In genomic region chr13:100987993-100988392, GRCh38 we compare ENCODE assay signal across 12 cellular contexts.
DNase-seq lines count a peak whose midpoint lies in the region; ATAC-seq and TF ChIP-seq lines count a peak whose summit lies in the region.
"Had no signal": no experiment of that assay in that cellular context is flagged by ENCODE, and none has a peak within 500 bp of the region (broad histone marks: within the 10 kb centered on the region; RNA-seq: fewer than 3 reads in every experiment).

No MANE protein-coding gene starts in this region.

- no peak overlapping the region for H2AFZ ChIP-seq in GM23248
- no peak overlapping the region for H2AFZ ChIP-seq in OCI-LY3 (ENCODE audit: low read depth, low read length)

- H3K36me3 ChIP-seq in GM23248 (ENCODE audit: low read depth) = no peaks in the 10 kb centered on the region
- H3K36me3 ChIP-seq in OCI-LY3 (replicated peaks; ENCODE audit: low read depth, low read length) = no peaks in the 10 kb centered on the region

- peaks cover 2% of the 10 kb centered on the region for H3K36me3 Mint-ChIP-seq in osteocyte (ENCODE audit: unreplicated experiment)

- no peak overlapping the region for H3K27ac ChIP-seq in GM23248
- no peak overlapping the region for H3K27ac ChIP-seq in OCI-LY3 (ENCODE audit: low read length)

- H3K9me3 ChIP-seq in GM23248 (ENCODE audit: low read depth) (no peaks in the 10 kb centered on the region), OCI-LY3 (ENCODE audit: insufficient read depth, low read length) (0 out of 2 replicates have a peak, but pooled peaks cover 2% of the 10 kb centered on the region)

- peaks cover 4% of the 10 kb centered on the region; the same call in 1 of the 2 replicates for H3K27me3 ChIP-seq in GM23248 (replicated peaks; ENCODE audit: insufficient read depth)
- peaks cover 20% of the 10 kb centered on the region for H3K27me3 ChIP-seq in OCI-LY3 (ENCODE audit: low read depth, low read length)

- H3F3A ChIP-seq in GM23248 (ENCODE audit: insufficient read depth) = no peaks in the 10 kb centered on the region

- peaks cover 28% of the 10 kb centered on the region for H3K9me3 Mint-ChIP-seq in osteocyte (ENCODE audit: unreplicated experiment)

- H3K4me3 ChIP-seq in GM23248 (no peak overlapping the region), OCI-LY3 (ENCODE audit: low read length) (no peak overlapping the region), fibroblast of pulmonary artery (replicated peaks; ENCODE audit: low read depth, low read length) (no peak overlapping the region)

- no peaks in the 10 kb centered on the region for H3K4me1 ChIP-seq in GM23248 (ENCODE audit: insufficient read depth)
- H3K4me1 ChIP-seq in OCI-LY3 (ENCODE audit: low read length) = no peaks in the 10 kb centered on the region

- H3K27ac Mint-ChIP-seq in osteocyte (ENCODE audit: unreplicated experiment) = no peak overlapping the region

- H4K20me1 ChIP-seq in GM23248 (ENCODE audit: insufficient read depth) (no peaks in the 10 kb centered on the region), OCI-LY3 (ENCODE audit: insufficient read depth, low read length) (no peaks in the 10 kb centered on the region)

- H3K4me2 ChIP-seq in GM23248 (ENCODE audit: unreplicated experiment) = no peak overlapping the region
- H3K4me2 ChIP-seq in OCI-LY3 (ENCODE audit: low read length) = no peak overlapping the region

- H3K4me1 Mint-ChIP-seq in osteocyte (ENCODE audit: unreplicated experiment) = peaks cover 3% of the 10 kb centered on the region

- no peaks in the 10 kb centered on the region for H3K9me2 ChIP-seq in GM23248 (ENCODE audit: insufficient read depth)

- no peaks in the 10 kb centered on the region for H3K79me2 ChIP-seq in GM23248 (ENCODE audit: insufficient read depth)
- no peaks in the 10 kb centered on the region for H3K79me2 ChIP-seq in OCI-LY3 (ENCODE audit: low read length)

- H3K4me3 Mint-ChIP-seq in osteocyte (ENCODE audit: unreplicated experiment) = no peak overlapping the region

- H3K27me3 Mint-ChIP-seq in osteocyte (ENCODE audit: unreplicated experiment) = no peaks in the 10 kb centered on the region

- no peak overlapping the region for H3K9ac ChIP-seq in GM23248
- no peak overlapping the region for H3K9ac ChIP-seq in OCI-LY3 (ENCODE audit: low read length)

- peak; percentile 39 for TF ChIP-seq CTCF in OCI-LY3 (IDR thresholded peaks at IDR 0.05; ENCODE audit: low read depth, low read length)
- peak; percentile 15 for TF ChIP-seq CTCF in fibroblast of pulmonary artery (IDR thresholded peaks at IDR 0.05; ENCODE audit: low read length, missing control alignments)
- TF ChIP-seq CTCF in osteocyte (IDR thresholded peaks at IDR 0.05) = peak; percentile 50

- DNase-seq in GM23248 (peak; percentile 44), fibroblast of pulmonary artery (ENCODE audit: low read depth) (peak; percentile 18), osteocyte (ENCODE audit: extremely low spot score, unreplicated experiment) (no peak), ACHN (no peak), NAMALWA (ENCODE audit: low spot score) (no peak), SHP77 treated with DMSO at 0.1 percent for 48 hours (lab: John Stamatoyannopoulos, UW) (no peak)
- DNase-seq: cortex of kidney; kidney; NCI-H1105 treated with DMSO at 0.1 percent for 48 hours; stimulated activated CD4-positive, alpha-beta T cell treated with anti-CD3 and anti-CD28 coated beads, Interleukin-12 subunit alpha, Interleukin-12 subunit beta, amount 100 ng/mL, for 4 hours had no signal

- 6 to 8% methylated on average over 6 of the region's 6 CpGs for WGBS in GM23248 (ENCODE audit: low coverage in 1 of 2, low lambda C conversion rate in 2 of 2, missing lambda C conversion rate in 2 of 2), 2 experiments

- no peak for ATAC-seq in HG02884 (IDR thresholded peaks at IDR 0.05; ENCODE audit: unreplicated experiment)

- in situ Hi-C loops in GM23248 (cut with MboI) = no loop called here
- in situ Hi-C loops in ACHN (cut with HindIII; ENCODE audit: low pct_ligation_motif_present, low pct_unique_long_range_greater_than_20kb, low sequenced_read_pairs) = no loop called here

Comparison
In these comparisons a context has a peak if more than half of its experiments do, and no peak if none do; other contexts are left out.
1. DNase-seq: peak in GM23248 (single experiment) and fibroblast of pulmonary artery (single experiment); none in osteocyte (single experiment), ACHN (single experiment), NAMALWA (single experiment) and SHP77 treated with DMSO at 0.1 percent for 48 hours (single experiment).
2. Peak in every context shown above with its lines, with median percentiles within 50 percentile points of each other: CTCF ChIP-seq.